ENCODE assay signal across 8 cellular contexts in genomic region chr2:160411167-160411566, GRCh38.
DNase-seq lines count a peak whose midpoint lies in the region; ATAC-seq, FAIRE-seq and TF ChIP-seq lines count a peak whose summit lies in the region.

No MANE protein-coding gene starts in this region.

- WGBS in A549 (ENCODE audit: missing lambda C conversion rate) = 41% methylated on average over 1 of the region's 1 CpG

- no peak for DNase-seq in A549 (ENCODE audit: low read depth in 1 of 2, low spot score in 1 of 2)
- DNase-seq in SIG-M5 (lab: John Stamatoyannopoulos, UW) = peak; percentile 13
- DNase-seq in effector memory CD8-positive, alpha-beta T cell = peak in 2 of 3 experiments; percentile 10 to 19
- DNase-seq in stimulated activated effector memory CD8-positive, alpha-beta T cell treated with anti-CD3 and anti-CD28 coated beads, Interleukin-12 subunit alpha, Interleukin-12 subunit beta, amount 100 ng/mL, for 72 hours (ENCODE audit: low spot score in 2 of 2) = no peak
- DNase-seq in D721Med (ENCODE audit: insufficient read length, low spot score) = no peak
- no peak for DNase-seq in NCI-H1694 treated with DMSO at 0.1 percent for 48 hours (lab: John Stamatoyannopoulos, UW)

- H3K4me1 Mint-ChIP-seq in effector memory CD8-positive, alpha-beta T cell (ENCODE audit: low read depth in 2 of 2) = peaks cover 49 to 50% of the 10 kb centered on the region in 2 donors
- peaks cover 61% of the 10 kb centered on the region for H3K4me1 Mint-ChIP-seq in stimulated activated effector memory CD8-positive, alpha-beta T cell treated with anti-CD3 and anti-CD28 coated beads, Interleukin-12 subunit alpha, Interleukin-12 subunit beta, amount 100 ng/mL, for 72 hours

- H3K9me3 Mint-ChIP-seq in effector memory CD8-positive, alpha-beta T cell = no peaks in the 10 kb centered on the region
- no peaks in the 10 kb centered on the region for H3K9me3 Mint-ChIP-seq in stimulated activated effector memory CD8-positive, alpha-beta T cell treated with anti-CD3 and anti-CD28 coated beads, Interleukin-12 subunit alpha, Interleukin-12 subunit beta, amount 100 ng/mL, for 72 hours

- peak overlapping the region; percentile 13 to 66; a peak in 3 of 6 replicates for H3K27ac ChIP-seq in A549

- no peak for TF ChIP-seq RAD21 in A549 (conservative IDR thresholded peaks at IDR 0.05 in 1 of 2, IDR thresholded peaks at IDR 0.05 in 1 of 2)

- CTCF ChIA-PET in A549 (lab: Yijun Ruan, JAX) = interaction anchor here (1.4 kb wide), 1 partner anchor 87 kb away, joined by 5 read pairs; no protein-coding TSS in a partner anchor

- TF ChIP-seq EP300 in A549 (IDR thresholded peaks at IDR 0.05) = no peak

- peaks cover 22% of the 10 kb centered on the region for H3K36me3 Mint-ChIP-seq in effector memory CD8-positive, alpha-beta T cell (ENCODE audit: insufficient read depth)
- peaks cover 26% of the 10 kb centered on the region for H3K36me3 Mint-ChIP-seq in stimulated activated effector memory CD8-positive, alpha-beta T cell treated with anti-CD3 and anti-CD28 coated beads, Interleukin-12 subunit alpha, Interleukin-12 subunit beta, amount 100 ng/mL, for 72 hours

- POLR2A ChIA-PET in A549 (lab: Yijun Ruan, JAX) = no interaction called here

- H3K9me3 ChIP-seq in A549 = no peaks in the 10 kb centered on the region

- peaks cover 36% of the 10 kb centered on the region for H3K4me1 ChIP-seq in A549

- TF ChIP-seq POLR2A in A549 (IDR thresholded peaks at IDR 0.05; ENCODE audit: low read length) = no peak

- ATAC-seq in A549 (peak in 1 of 2 experiments; percentile 7; a peak in 1 of 6 replicates), GM21619 (IDR thresholded peaks at IDR 0.05; ENCODE audit: unreplicated experiment) (peak; percentile 38), HG03139 (IDR thresholded peaks at IDR 0.05; ENCODE audit: unreplicated experiment) (no peak)
- peak; percentile 18 for ATAC-seq in effector memory CD8-positive, alpha-beta T cell (replicated peaks)
- peak; percentile 87 for ATAC-seq in stimulated activated effector memory CD8-positive, alpha-beta T cell treated with anti-CD3 and anti-CD28 coated beads, Interleukin-12 subunit alpha, Interleukin-12 subunit beta, amount 100 ng/mL, for 72 hours

- H3K27me3 Mint-ChIP-seq in effector memory CD8-positive, alpha-beta T cell = no peaks in the 10 kb centered on the region

- H3K4me3 Mint-ChIP-seq in effector memory CD8-positive, alpha-beta T cell = peak overlapping the region; percentile 77 to 80
- H3K4me3 Mint-ChIP-seq in stimulated activated effector memory CD8-positive, alpha-beta T cell treated with anti-CD3 and anti-CD28 coated beads, Interleukin-12 subunit alpha, Interleukin-12 subunit beta, amount 100 ng/mL, for 72 hours = peak overlapping the region; percentile 57

- FAIRE-seq in A549 (lab: Jason Lieb, UNC) = no peak
- FAIRE-seq in D721Med (lab: Jason Lieb, UNC) = no peak

- no peak for TF ChIP-seq CTCF in A549 (IDR thresholded peaks at IDR 0.05)
- TF ChIP-seq CTCF in D721Med (IDR thresholded peaks at IDR 0.05; ENCODE audit: insufficient read depth, missing control alignments) = no peak

- H3K27ac Mint-ChIP-seq in effector memory CD8-positive, alpha-beta T cell = peak overlapping the region; percentile 81 to 85
- H3K27ac Mint-ChIP-seq in stimulated activated effector memory CD8-positive, alpha-beta T cell treated with anti-CD3 and anti-CD28 coated beads, Interleukin-12 subunit alpha, Interleukin-12 subunit beta, amount 100 ng/mL, for 72 hours = peak overlapping the region; percentile 15

- H3K4me3 ChIP-seq in A549 = no peak overlapping the region

- H3K4me2 ChIP-seq in A549 = peak overlapping the region; percentile 46

TF ChIP-seq in A549, 52 proteins besides CTCF, POLR2A, EP300 and RAD21:
- no peak for TF ChIP-seq ZSCAN20 (CRISPR knock-in tag; IDR thresholded peaks at IDR 0.05)
- TF ChIP-seq FOXS1 (CRISPR knock-in tag; IDR thresholded peaks at IDR 0.05) = no peak
- TF ChIP-seq HES2 (IDR thresholded peaks at IDR 0.05) = no peak
- no peak for TF ChIP-seq NR3C1 (IDR thresholded peaks at IDR 0.05)
- no peak for TF ChIP-seq USF2 (IDR thresholded peaks at IDR 0.05)
- TF ChIP-seq REST (IDR thresholded peaks at IDR 0.05) = no peak
- TF ChIP-seq ZFP36 (IDR thresholded peaks at IDR 0.05; ENCODE audit: borderline replicate concordance, partially characterized antibody) = no peak
- TF ChIP-seq MYC (IDR thresholded peaks at IDR 0.05; ENCODE audit: borderline replicate concordance, low read length) = no peak
- TF ChIP-seq MAZ (IDR thresholded peaks at IDR 0.05; ENCODE audit: borderline replicate concordance, low read depth, low read length) = no peak

Comparison
In these comparisons a context has a peak if more than half of its experiments do, and no peak if none do; other contexts are left out.
1. DNase-seq: peak in SIG-M5 (single experiment) and effector memory CD8-positive, alpha-beta T cell (2 of 3); none in A549 (0 of 2), stimulated activated effector memory CD8-positive, alpha-beta T cell treated with anti-CD3 and anti-CD28 coated beads, Interleukin-12 subunit alpha, Interleukin-12 subunit beta, amount 100 ng/mL, for 72 hours (0 of 2), D721Med (single experiment) and NCI-H1694 treated with DMSO at 0.1 percent for 48 hours (single experiment).